In the genomic region with DNA sequence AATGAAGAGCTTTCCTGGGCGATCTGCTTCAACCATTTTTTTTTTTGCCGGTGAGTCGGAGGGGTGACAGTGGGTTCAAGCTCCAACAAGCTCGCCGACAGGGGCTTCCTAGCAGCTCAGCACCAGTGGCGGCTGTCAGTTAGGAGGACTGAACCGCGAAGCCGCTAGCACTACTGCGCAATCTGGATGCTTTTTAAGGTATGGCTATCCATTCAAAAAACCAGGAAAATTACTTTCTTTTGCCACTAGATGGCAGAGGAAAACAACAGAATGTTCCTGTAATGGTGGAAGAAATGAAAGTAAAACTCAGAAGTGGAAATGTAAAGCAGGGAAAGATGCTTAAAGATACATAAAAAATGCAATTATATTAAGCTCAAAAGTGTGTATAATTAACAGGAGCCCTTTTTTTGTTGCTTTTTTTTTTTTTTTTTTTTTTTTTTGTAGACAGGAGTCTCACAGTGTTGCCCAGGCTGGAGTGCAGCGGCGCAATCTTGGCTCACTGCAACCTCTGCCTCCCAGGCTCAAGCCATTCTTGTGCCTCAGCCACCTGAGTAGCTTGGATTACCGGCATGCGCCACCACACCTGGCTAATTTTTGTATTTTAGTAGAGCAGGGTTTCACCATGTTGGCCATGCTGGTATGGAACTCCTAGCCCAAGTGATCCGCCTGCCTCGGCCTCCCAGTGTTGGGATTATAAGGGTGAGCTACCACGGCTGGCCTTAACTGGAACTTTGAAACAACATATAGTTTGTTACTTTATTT, we compare ENCODE assay signal across 8 cellular contexts. TPM values are rescaled to one million over a fixed set of nuclear protein-coding genes. Genes with fewer than 3 reads are reported as not detected.
DNase-seq lines count a peak whose midpoint lies in the region; ATAC-seq, FAIRE-seq and TF ChIP-seq lines count a peak whose summit lies in the region.

No MANE protein-coding gene starts in this region.

- 66 to 77% methylated on average over 17 of the region's 17 CpGs for WGBS in pancreas, 2 donors

- H3K4me3 ChIP-seq in fibroblast of the aortic adventitia (ENCODE audit: low read depth, low read length) (peak overlapping the region; percentile 36), pancreas (peak overlapping the region in 2 of 4 donors; percentile 12 to 14)

- peaks cover 90% of the 10 kb centered on the region for H3K36me3 Mint-ChIP-seq in activated T-cell treated with anti-CD3 and anti-CD28 coated beads, Interleukin-2, amount 50 U/mL, for 24 hours (ENCODE audit: low read depth)

- H3K4me1 Mint-ChIP-seq in activated T-cell treated with anti-CD3 and anti-CD28 coated beads, Interleukin-2, amount 50 U/mL, for 24 hours (ENCODE audit: low read depth), result peaks cover 92% of the 10 kb centered on the region

- H3K36me3 ChIP-seq in pancreas, result peaks cover 0 to 11% (median 0%) of the 10 kb centered on the region in 3 donors

- H3K9me3 ChIP-seq in pancreas, result no peaks in the 10 kb centered on the region

- ATAC-seq in GM21528 (IDR thresholded peaks at IDR 0.05; ENCODE audit: low FRiP score, unreplicated experiment), result peak; percentile 67
- ATAC-seq in pancreas, result peak; percentile 46 to 71 (median 58)

- DNase-seq in CMK (ENCODE audit: low read depth) (peak; percentile 17), NCI-H2227 treated with DMSO at 0.1 percent for 48 hours (lab: John Stamatoyannopoulos, UW) (peak; percentile 61), fibroblast of the aortic adventitia (ENCODE audit: low read depth) (peak; percentile 72), pancreas (no peak), OCI-M2 (lab: John Stamatoyannopoulos, UW; ENCODE audit: unreplicated experiment) (no peak), ureter (ENCODE audit: low spot score) (no peak)
- peak; percentile 49 for DNase-seq in activated T-cell treated with anti-CD3 and anti-CD28 coated beads, Interleukin-2, amount 50 U/mL, for 24 hours

- TF ChIP-seq CTCF in fibroblast of the aortic adventitia (IDR thresholded peaks at IDR 0.05; ENCODE audit: insufficient read depth, low read length) (peak; percentile 70), pancreas (IDR thresholded peaks at IDR 0.05) (peak in 3 of 4 donors; percentile 53 to 66 (median 65))

- H3K4me3 Mint-ChIP-seq in activated T-cell treated with anti-CD3 and anti-CD28 coated beads, Interleukin-2, amount 50 U/mL, for 24 hours, result peak overlapping the region; percentile 8

- H3K9me3 Mint-ChIP-seq in activated T-cell treated with anti-CD3 and anti-CD28 coated beads, Interleukin-2, amount 50 U/mL, for 24 hours, result no peaks in the 10 kb centered on the region

- no peaks in the 10 kb centered on the region for H3K27me3 ChIP-seq in pancreas

- H3K4me1 ChIP-seq in pancreas, result peaks cover 45 to 62% (median 62%) of the 10 kb centered on the region in 3 donors

- FAIRE-seq in pancreas (lab: Jason Lieb, UNC), result no peak

- intact Hi-C loops in pancreas (cut with DNase I), result no loop called here

- no peaks in the 10 kb centered on the region for H3K27me3 Mint-ChIP-seq in activated T-cell treated with anti-CD3 and anti-CD28 coated beads, Interleukin-2, amount 50 U/mL, for 24 hours

- H3K27ac Mint-ChIP-seq in activated T-cell treated with anti-CD3 and anti-CD28 coated beads, Interleukin-2, amount 50 U/mL, for 24 hours, result peak overlapping the region; percentile 86

- H3K27ac ChIP-seq in pancreas, result peak overlapping the region; percentile 6 to 81 (median 34)

RNA-seq across cellular contexts. Expression of gene KYAT3, which starts 8.5 kb away (rescaled TPM):
- total RNA-seq in fibroblast of the aortic adventitia (ENCODE audit: low replicate concordance) (23.0 and 44.2 TPM in 2 replicates), pancreas (10 to 100 TPM; 11.2 to 17.9 (median 15.2) TPM), ureter (44.4 TPM)
- polyA plus RNA-seq in pancreas, result 10 to 100 TPM; 11.2 to 16.7 TPM

RNA-seq across cellular contexts. Expression of gene RBMXL1, which starts 8.5 kb away (rescaled TPM):
- total RNA-seq in fibroblast of the aortic adventitia (ENCODE audit: low replicate concordance) (13.7 and 15.8 TPM in 2 replicates), pancreas (10 to 100 TPM in 1 of 6 donors, 1 to 10 TPM in 5; 5.5 to 11.5 (median 7.3) TPM), ureter (23.1 TPM)
- polyA plus RNA-seq in pancreas, result 1 to 10 TPM; 2.0 to 3.6 TPM

RNA-seq across cellular contexts. Expression of gene GBP3, which starts 38.7 kb away (rescaled TPM):
- 28.6 and 65.3 TPM in 2 replicates for total RNA-seq in fibroblast of the aortic adventitia (ENCODE audit: low replicate concordance)
- 10 to 100 TPM in 2 of 6 donors, 1 to 10 TPM in 4; 3.6 to 18.4 (median 4.2) TPM for total RNA-seq in pancreas
- 1 to 10 TPM; 2.1 to 3.5 TPM for polyA plus RNA-seq in pancreas
- total RNA-seq in ureter, result 79.7 TPM

Comparison
In these comparisons a context has a peak if more than half of its experiments do, and no peak if none do; other contexts are left out.
1. DNase-seq: peak in CMK (single experiment), NCI-H2227 treated with DMSO at 0.1 percent for 48 hours (single experiment), activated T-cell treated with anti-CD3 and anti-CD28 coated beads, Interleukin-2, amount 50 U/mL, for 24 hours (single experiment) and fibroblast of the aortic adventitia (single experiment); none in pancreas (0 of 6), OCI-M2 (single experiment) and ureter (single experiment).